30 cellular contexts compared by ENCODE assay signal in the genomic region with DNA sequence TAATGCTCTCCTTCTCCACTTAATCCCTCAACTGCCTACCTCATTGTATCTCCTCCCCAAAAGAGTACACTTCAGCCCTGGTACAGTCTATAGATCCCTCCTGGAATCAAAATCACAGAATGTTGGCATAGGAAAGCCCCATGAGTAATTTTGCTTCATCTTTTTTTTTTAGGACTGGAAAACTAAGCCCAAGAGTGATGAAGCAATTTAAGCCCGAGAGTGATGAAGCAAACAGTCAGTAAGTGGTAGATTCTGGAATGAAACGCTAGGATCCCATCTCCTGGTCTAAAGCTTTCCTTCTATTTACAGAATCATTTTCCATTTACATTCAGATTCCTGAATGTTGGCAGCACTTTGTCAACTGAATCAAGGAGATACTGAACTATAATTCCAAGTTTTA. TPM values are rescaled to one million over a fixed set of nuclear protein-coding genes. Genes with fewer than 3 reads are reported as not detected.
"Had no signal": no experiment of that assay in that cellular context is flagged by ENCODE, and none has a peak within 500 bp of the region (broad histone marks: within the 10 kb centered on the region; RNA-seq: fewer than 3 reads in every experiment).

No MANE protein-coding gene starts in this region.

- DNase-seq: Karpas-422, KBM-7, MM.1S, MV-4-11, NCI-H1417 treated with DMSO at 0.1 percent for 48 hours, NCI-H1436 treated with DMSO at 0.1 percent for 48 hours, NCI-H1694 treated with DMSO at 0.1 percent for 48 hours, NCI-H187 treated with DMSO at 0.1 percent for 48 hours, NCI-H2029, NCI-H2081, NCI-H2171 treated with DMSO at 0.1 percent for 48 hours, NCI-H2227 treated with DMSO at 0.1 percent for 48 hours, NCI-H345, NCI-H510A treated with DMSO at 0.1 percent for 48 hours, NCI-H524 treated with DMSO at 0.1 percent for 48 hours, NCI-H526 treated with DMSO at 0.1 percent for 48 hours, NCI-H774, PC-9, SHP77, SIG-M5, SJCRH30 had no signal

- H3K9ac ChIP-seq: KMS-11 had no signal

- H3K36me3 ChIP-seq: SJCRH30 had no signal

- H3K4me3 ChIP-seq: PC-9, SJCRH30, SK-N-MC had no signal

- ATAC-seq: Panc1, Right ventricle myocardium inferior, SK-N-SH treated with all-trans-retinoic acid at 6 μM for 48 hours had no signal

- H2AFZ ChIP-seq: PC-9 had no signal

- H3K4me2 ChIP-seq: KMS-11, PC-9 had no signal

- H3K27me3 ChIP-seq: SJCRH30 had no signal

- H3K9me3 ChIP-seq: SJCRH30 had no signal

- H3K27ac ChIP-seq: KMS-11, PC-9, RWPE1, SJCRH30, SK-N-MC had no signal

RNA-seq across cellular contexts. Expression of gene PLAAT1, which starts 29.8 kb away (rescaled TPM):
- total RNA-seq: LHCN-M2, OCI-LY7, PC-9, RPMI7951 had no signal
